Comparison of ENCODE assay signal across 24 cellular contexts in the genomic region with DNA sequence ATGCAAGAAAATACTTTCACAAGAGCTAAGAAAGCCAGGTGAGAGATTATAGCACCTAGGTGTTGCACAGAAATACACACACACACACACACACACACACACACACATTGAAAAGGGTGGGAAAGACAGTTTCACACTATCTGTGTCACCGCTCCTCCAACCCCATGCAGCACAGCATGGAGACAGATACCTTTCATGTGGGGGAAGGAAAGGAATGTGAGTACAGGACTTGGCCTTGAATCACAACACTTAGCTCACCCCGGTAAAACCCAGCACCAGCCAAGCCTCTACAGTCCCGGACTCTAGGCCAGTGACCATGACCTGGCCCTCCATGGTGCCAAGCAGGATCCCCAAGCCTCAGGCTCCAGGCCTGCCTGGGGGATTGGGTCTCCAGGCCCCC.
"Had no signal": no experiment of that assay in that cellular context is flagged by ENCODE, and none has a peak within 500 bp of the region (broad histone marks: within the 10 kb centered on the region; RNA-seq: fewer than 3 reads in every experiment).

No MANE protein-coding gene starts in this region.

- H3K4me3 ChIP-seq: coronary artery, esophagus squamous epithelium, left lung, ovary, right lobe of liver, suprapubic skin, transverse colon, upper lobe of right lung, uterus had no signal

- H3K36me3 ChIP-seq: esophagus squamous epithelium, left lung, ovary, right lobe of liver, suprapubic skin, transverse colon, upper lobe of right lung, uterus had no signal

- DNase-seq: dermis blood vessel endothelial cell; effector memory CD4-positive, alpha-beta T cell; erythroblast; esophagus squamous epithelium; left cardiac atrium; left lung; mesenchymal stem cell; naive thymus-derived CD8-positive, alpha-beta T cell; nephron progenitor cell; nucleus accumbens; ovary; retina; right lobe of liver; small intestine; stimulated activated CD4-positive, alpha-beta T cell treated with anti-CD3 and anti-CD28 coated beads, Interleukin-15, amount 100 ng/mL, for 24 hours; stimulated activated CD4-positive, alpha-beta T cell treated with anti-CD3 and anti-CD28 coated beads, Interleukin-2, amount 100 ng/mL, for 48 hours; stimulated activated CD8-positive, alpha-beta memory T cell treated with anti-CD3 and anti-CD28 coated beads, Interleukin-4, amount 100 ng/mL, for 48 hours; stimulated activated naive CD4-positive, alpha-beta T cell; stimulated activated naive CD8-positive, alpha-beta T cell treated with anti-CD3 and anti-CD28 coated beads, Interleukin-15, amount 100 ng/mL, for 72 hours; transverse colon; upper lobe of right lung; uterus had no signal

- H3K27me3 ChIP-seq: esophagus squamous epithelium, left lung, ovary, right lobe of liver, suprapubic skin, transverse colon, upper lobe of right lung, uterus had no signal
